ENCODE assay signal across 31 cellular contexts in the genomic region with DNA sequence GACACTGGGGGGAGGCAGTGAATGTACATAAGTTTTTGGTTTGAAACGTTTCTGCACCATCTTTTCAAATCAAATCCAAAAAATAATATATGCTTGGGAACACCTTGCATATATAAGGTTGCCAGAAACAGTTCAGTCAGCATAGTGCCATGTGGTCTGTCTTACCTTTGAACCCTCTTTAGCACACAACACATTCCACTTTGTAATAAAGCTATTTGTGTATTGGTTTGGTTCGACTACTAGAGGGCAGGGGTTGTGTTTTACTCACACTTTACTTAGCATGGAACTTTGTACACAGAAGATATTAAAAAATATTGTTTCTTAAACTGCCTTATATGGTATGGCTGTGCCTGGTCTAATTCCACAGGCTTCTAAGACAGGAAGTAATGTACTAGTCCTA.
"Had no signal": no experiment of that assay in that cellular context is flagged by ENCODE, and none has a peak within 500 bp of the region (broad histone marks: within the 10 kb centered on the region; RNA-seq: fewer than 3 reads in every experiment).

No MANE protein-coding gene starts in this region.

- FAIRE-seq: K562, RCC 7860 had no signal

- DNase-seq: activated B cell treated with CpG ODN at 0.5 μM for 24 hours; activated CD4-positive, alpha-beta memory T cell treated with anti-CD3 and anti-CD28 coated beads for 36 hours; activated CD4-positive, alpha-beta T cell treated with anti-CD3 and anti-CD28 coated beads for 4 hours; activated CD4-positive, alpha-beta T cell treated with anti-CD3 and anti-CD28 coated beads, Interleukin-2, amount 50 U/mL, for 1 hour; activated CD4-positive, CD25-positive, alpha-beta regulatory T cell treated with anti-CD3 and anti-CD28 coated beads, Interleukin-2, amount 50 U/mL, for 72 hours; activated CD8-positive, alpha-beta memory T cell treated with anti-CD3 and anti-CD28 coated beads, Interleukin-2, amount 50 U/mL, for 4 hours; activated gamma-delta T cell treated with Interleukin-2 at 50 U/mL for 16 hours; activated naive CD4-positive, alpha-beta T cell treated with anti-CD3 and anti-CD28 coated beads for 36 hours; activated T-cell treated with anti-CD3 and anti-CD28 coated beads for 4 hours; activated T-cell treated with anti-CD3 and anti-CD28 coated beads, Interleukin-2, amount 50 U/mL, for 4 hours; adrenal gland; anterior cingulate cortex; NCI-H1092 treated with DMSO at 0.1 percent for 48 hours; NCI-H1417 treated with DMSO at 0.1 percent for 48 hours; NCI-H187 treated with DMSO at 0.1 percent for 48 hours; NCI-H2081 treated with DMSO at 0.1 percent for 48 hours; NCI-H345; NCI-H524 treated with DMSO at 0.1 percent for 48 hours; NCI-H748 treated with DMSO at 0.1 percent for 48 hours; NK-92 treated with Interleukin-12 subunit alpha and Interleukin-12 subunit beta, amount 100 ng/mL, for 24 hours; PC-3; SIG-M5; T-cell; T-helper 17 cell had no signal

- H3K27ac ChIP-seq: RWPE1, VCaP had no signal

- H3K4me3 ChIP-seq: adrenal gland, K562 had no signal

- H3K27me3 ChIP-seq: adrenal gland had no signal

- H3K9me3 ChIP-seq: adrenal gland had no signal

- ATAC-seq: activated naive CD4-positive, alpha-beta T cell treated with anti-CD3 and anti-CD28 coated beads, Interleukin-2, amount 50 U/mL, for 72 hours; activated T-cell treated with anti-CD3 and anti-CD28 coated beads, Interleukin-2, amount 50 U/mL, for 4 hours; K562; PC-3; Right ventricle myocardium inferior; SK-N-SH treated with all-trans-retinoic acid at 6 μM for 48 hours; T-cell; T-helper 17 cell had no signal
